In the genomic region with DNA sequence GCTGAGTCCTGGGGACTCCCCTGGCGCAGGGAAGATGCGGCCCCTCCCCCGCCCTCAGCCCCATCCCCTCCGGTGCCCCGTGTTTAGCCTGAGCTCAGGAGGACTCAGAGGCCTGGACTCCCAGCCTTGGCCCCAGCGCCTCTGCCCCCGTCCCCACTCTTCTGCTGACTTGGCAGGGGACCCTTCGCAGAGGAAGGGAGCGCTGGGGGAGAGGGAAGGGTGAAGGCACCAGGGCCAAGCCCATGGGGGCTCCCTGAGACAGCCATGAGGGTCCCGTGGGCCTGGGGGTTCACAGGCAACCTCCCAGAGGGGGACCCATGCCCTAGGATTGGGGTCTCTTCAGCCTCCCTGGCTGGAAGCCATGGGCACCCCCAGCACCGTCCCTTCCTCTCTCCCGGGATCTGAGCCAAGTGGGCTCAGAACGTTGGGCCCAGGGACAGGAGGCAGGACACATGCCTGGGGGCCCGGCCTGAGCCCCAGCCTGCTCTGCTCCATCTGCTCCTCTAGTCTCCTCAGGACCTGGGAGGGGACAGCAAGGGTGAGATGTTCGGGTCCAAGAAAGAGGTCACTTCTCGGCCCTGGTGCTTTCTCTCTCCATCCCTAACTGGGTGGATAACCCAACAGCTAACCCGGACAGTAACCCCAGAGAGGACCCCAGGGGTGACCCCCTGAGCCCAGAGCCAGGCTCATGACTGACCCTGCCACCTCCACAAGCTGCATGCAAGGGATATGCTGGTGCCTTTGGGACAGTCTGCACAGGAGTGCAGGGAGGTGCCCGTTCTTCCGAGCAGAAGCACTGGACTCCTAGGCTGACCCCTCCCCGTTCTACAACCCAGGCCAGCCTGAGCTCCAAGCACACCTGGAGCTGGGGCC, we compare ENCODE assay signal across 1 cellular context.
TF ChIP-seq lines count a peak whose summit lies in the region.

No MANE protein-coding gene starts in this region.

TF ChIP-seq in K562, 482 proteins besides CTCF, POLR2A, EP300 and RAD21 (continued from another document):
- TF ChIP-seq, protein P1, sequence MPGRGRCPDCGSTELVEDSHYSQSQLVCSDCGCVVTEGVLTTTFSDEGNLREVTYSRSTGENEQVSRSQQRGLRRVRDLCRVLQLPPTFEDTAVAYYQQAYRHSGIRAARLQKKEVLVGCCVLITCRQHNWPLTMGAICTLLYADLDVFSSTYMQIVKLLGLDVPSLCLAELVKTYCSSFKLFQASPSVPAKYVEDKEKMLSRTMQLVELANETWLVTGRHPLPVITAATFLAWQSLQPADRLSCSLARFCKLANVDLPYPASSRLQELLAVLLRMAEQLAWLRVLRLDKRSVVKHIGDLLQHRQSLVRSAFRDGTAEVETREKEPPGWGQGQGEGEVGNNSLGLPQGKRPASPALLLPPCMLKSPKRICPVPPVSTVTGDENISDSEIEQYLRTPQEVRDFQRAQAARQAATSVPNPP (IDR thresholded peaks at IDR 0.05; ENCODE audit: borderline replicate concordance, insufficient read depth, insufficient read length): no peak
- TF ChIP-seq ZNF253 (CRISPR knock-in tag; conservative IDR thresholded peaks at IDR 0.05) (no peak), HNRNPH1 (optimal IDR thresholded peaks at IDR 0.05; ENCODE audit: low read depth, low read length) (no peak)
